In the genomic region with DNA sequence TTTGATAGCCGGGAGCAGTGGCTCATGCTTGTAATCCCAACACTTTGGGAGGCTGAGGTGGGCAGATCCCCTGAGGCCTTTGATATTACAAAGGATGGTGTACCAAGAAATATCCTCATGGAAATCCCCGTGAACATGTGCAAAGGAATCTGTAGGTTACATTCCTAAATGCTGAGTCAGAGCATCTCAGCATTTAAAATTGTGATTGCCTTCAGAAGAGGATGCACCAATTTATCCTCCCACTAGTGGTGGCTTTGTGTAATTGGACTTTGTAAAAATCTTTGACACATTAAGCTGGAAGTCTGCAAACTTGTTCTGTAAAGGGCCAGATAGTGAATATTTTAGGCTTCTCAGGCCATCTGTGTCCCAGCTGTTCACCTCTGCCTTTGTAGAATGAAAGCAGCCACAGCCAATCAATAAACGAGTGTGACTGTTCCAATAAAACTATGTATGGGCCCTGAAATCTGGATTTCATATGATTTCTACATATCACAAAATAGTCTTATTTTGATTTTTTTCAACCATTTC, we compare ENCODE assay signal across 1 cellular context.
TF ChIP-seq lines count a peak whose summit lies in the region.

No MANE protein-coding gene starts in this region.

TF ChIP-seq in HepG2, 621 proteins besides CTCF, POLR2A, EP300 and RAD21 (continued from another document and continues in another):
- TF ChIP-seq ZNF703 (CRISPR knock-in tag; IDR thresholded peaks at IDR 0.05; ENCODE audit: borderline replicate concordance) (no peak), CHD4 (IDR thresholded peaks at IDR 0.05; ENCODE audit: borderline replicate concordance, low read length) (no peak), NFE2 (CRISPR knock-in tag; IDR thresholded peaks at IDR 0.05) (peak; percentile 32; the same call in 1 of the 2 replicates), NFE2L2 (IDR thresholded peaks at IDR 0.05; ENCODE audit: low read length) (peak; percentile 91), ZNF724P (CRISPR knock-in tag; IDR thresholded peaks at IDR 0.05; ENCODE audit: borderline replicate concordance) (no peak), ZNF382 (CRISPR knock-in tag; IDR thresholded peaks at IDR 0.05; ENCODE audit: borderline replicate concordance) (no peak), TBL1XR1 (IDR thresholded peaks at IDR 0.05; ENCODE audit: borderline replicate concordance, low read length, partially characterized antibody) (no peak), ZNF747 (CRISPR knock-in tag; IDR thresholded peaks at IDR 0.05; ENCODE audit: borderline replicate concordance) (no peak), ZNF530 (CRISPR knock-in tag; IDR thresholded peaks at IDR 0.05; ENCODE audit: low read depth) (no peak), TGIF2 (CRISPR knock-in tag; IDR thresholded peaks at IDR 0.05) (no peak), ZNF564 (CRISPR knock-in tag; IDR thresholded peaks at IDR 0.05) (no peak), ZNF367 (CRISPR knock-in tag; IDR thresholded peaks at IDR 0.05; ENCODE audit: borderline replicate concordance) (0 out of 2 replicates have a peak, but pooled peaks have one; percentile 43), DNMT1 (CRISPR knock-in tag; IDR thresholded peaks at IDR 0.05) (no peak), FOXK2 (IDR thresholded peaks at IDR 0.05) (no peak), YEATS2 (CRISPR knock-in tag; IDR thresholded peaks at IDR 0.05; ENCODE audit: borderline replicate concordance) (no peak), IRF2 (CRISPR knock-in tag; IDR thresholded peaks at IDR 0.05) (no peak), PRMT3 (CRISPR knock-in tag; IDR thresholded peaks at IDR 0.05; ENCODE audit: borderline replicate concordance, low read depth) (no peak), NFKB2 (CRISPR knock-in tag; IDR thresholded peaks at IDR 0.05; ENCODE audit: borderline replicate concordance) (no peak), ZKSCAN5 (CRISPR knock-in tag; IDR thresholded peaks at IDR 0.05) (no peak), ZNF773 (CRISPR knock-in tag; IDR thresholded peaks at IDR 0.05; ENCODE audit: borderline replicate concordance) (no peak), ZNF337 (CRISPR knock-in tag; IDR thresholded peaks at IDR 0.05; ENCODE audit: borderline replicate concordance, low read depth) (no peak), ZMYM3 (CRISPR knock-in tag; IDR thresholded peaks at IDR 0.05) (no peak), FOSL2 (CRISPR knock-in tag; IDR thresholded peaks at IDR 0.05) (peak; percentile 93), GATA4 (IDR thresholded peaks at IDR 0.05; ENCODE audit: borderline replicate concordance, low read depth) (no peak), POLR2G (IDR thresholded peaks at IDR 0.05; ENCODE audit: low read depth, low read length) (no peak), EHMT2 (IDR thresholded peaks at IDR 0.05; ENCODE audit: borderline replicate concordance, low read depth, low read length) (no peak), ZSCAN9 (CRISPR knock-in tag; IDR thresholded peaks at IDR 0.05; ENCODE audit: borderline replicate concordance) (no peak), HOXA5 (CRISPR knock-in tag; IDR thresholded peaks at IDR 0.05) (no peak), ZNF205 (CRISPR knock-in tag; IDR thresholded peaks at IDR 0.05) (no peak), CBFB (CRISPR knock-in tag; IDR thresholded peaks at IDR 0.05) (no peak), MIXL1 (CRISPR knock-in tag; IDR thresholded peaks at IDR 0.05) (0 out of 2 replicates have a peak, but pooled peaks have one; percentile 35), ZNF12 (CRISPR knock-in tag; IDR thresholded peaks at IDR 0.05) (no peak), GLI4 (CRISPR knock-in tag; IDR thresholded peaks at IDR 0.05; ENCODE audit: borderline replicate concordance) (no peak), FOXM1 (CRISPR knock-in tag; IDR thresholded peaks at IDR 0.05) (no peak), SOX6 (IDR thresholded peaks at IDR 0.05) (no peak), SOX6 (CRISPR knock-in tag; IDR thresholded peaks at IDR 0.05) (0 out of 2 replicates have a peak, but pooled peaks have one; percentile 10), ARNT2 (CRISPR knock-in tag; IDR thresholded peaks at IDR 0.05; ENCODE audit: low read depth) (no peak), NFKBIZ (CRISPR knock-in tag; IDR thresholded peaks at IDR 0.05) (no peak)
- TF ChIP-seq, protein P1, sequence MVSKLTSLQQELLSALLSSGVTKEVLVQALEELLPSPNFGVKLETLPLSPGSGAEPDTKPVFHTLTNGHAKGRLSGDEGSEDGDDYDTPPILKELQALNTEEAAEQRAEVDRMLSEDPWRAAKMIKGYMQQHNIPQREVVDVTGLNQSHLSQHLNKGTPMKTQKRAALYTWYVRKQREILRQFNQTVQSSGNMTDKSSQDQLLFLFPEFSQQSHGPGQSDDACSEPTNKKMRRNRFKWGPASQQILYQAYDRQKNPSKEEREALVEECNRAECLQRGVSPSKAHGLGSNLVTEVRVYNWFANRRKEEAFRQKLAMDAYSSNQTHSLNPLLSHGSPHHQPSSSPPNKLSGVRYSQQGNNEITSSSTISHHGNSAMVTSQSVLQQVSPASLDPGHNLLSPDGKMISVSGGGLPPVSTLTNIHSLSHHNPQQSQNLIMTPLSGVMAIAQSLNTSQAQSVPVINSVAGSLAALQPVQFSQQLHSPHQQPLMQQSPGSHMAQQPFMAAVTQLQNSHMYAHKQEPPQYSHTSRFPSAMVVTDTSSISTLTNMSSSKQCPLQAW (CRISPR knock-in tag; IDR thresholded peaks at IDR 0.05), result no peak
- TF ChIP-seq, protein P2, sequence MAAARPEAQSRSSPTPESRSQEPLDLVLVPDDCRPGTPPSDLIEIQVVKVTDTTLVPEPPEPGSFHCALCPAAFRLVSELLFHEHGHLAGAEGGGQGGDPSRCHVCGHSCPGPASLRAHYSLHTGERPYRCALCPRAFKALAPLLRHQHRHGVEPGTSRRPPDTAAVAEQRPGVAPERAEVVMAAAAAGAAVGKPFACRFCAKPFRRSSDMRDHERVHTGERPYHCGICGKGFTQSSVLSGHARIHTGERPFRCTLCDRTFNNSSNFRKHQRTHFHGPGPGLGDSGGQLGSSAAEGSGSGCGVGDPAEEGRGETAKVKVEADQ (CRISPR knock-in tag; IDR thresholded peaks at IDR 0.05; ENCODE audit: borderline replicate concordance), result no peak
- TF ChIP-seq, protein P3, sequence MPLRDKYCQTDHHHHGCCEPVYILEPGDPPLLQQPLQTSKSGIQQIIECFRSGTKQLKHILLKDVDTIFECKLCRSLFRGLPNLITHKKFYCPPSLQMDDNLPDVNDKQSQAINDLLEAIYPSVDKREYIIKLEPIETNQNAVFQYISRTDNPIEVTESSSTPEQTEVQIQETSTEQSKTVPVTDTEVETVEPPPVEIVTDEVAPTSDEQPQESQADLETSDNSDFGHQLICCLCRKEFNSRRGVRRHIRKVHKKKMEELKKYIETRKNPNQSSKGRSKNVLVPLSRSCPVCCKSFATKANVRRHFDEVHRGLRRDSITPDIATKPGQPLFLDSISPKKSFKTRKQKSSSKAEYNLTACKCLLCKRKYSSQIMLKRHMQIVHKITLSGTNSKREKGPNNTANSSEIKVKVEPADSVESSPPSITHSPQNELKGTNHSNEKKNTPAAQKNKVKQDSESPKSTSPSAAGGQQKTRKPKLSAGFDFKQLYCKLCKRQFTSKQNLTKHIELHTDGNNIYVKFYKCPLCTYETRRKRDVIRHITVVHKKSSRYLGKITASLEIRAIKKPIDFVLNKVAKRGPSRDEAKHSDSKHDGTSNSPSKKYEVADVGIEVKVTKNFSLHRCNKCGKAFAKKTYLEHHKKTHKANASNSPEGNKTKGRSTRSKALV (CRISPR knock-in tag; IDR thresholded peaks at IDR 0.05), result no peak
- TF ChIP-seq, protein P4, sequence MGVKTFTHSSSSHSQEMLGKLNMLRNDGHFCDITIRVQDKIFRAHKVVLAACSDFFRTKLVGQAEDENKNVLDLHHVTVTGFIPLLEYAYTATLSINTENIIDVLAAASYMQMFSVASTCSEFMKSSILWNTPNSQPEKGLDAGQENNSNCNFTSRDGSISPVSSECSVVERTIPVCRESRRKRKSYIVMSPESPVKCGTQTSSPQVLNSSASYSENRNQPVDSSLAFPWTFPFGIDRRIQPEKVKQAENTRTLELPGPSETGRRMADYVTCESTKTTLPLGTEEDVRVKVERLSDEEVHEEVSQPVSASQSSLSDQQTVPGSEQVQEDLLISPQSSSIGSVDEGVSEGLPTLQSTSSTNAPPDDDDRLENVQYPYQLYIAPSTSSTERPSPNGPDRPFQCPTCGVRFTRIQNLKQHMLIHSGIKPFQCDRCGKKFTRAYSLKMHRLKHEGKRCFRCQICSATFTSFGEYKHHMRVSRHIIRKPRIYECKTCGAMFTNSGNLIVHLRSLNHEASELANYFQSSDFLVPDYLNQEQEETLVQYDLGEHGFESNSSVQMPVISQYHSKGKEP (CRISPR knock-in tag; IDR thresholded peaks at IDR 0.05), result no peak
- TF ChIP-seq, protein P5, sequence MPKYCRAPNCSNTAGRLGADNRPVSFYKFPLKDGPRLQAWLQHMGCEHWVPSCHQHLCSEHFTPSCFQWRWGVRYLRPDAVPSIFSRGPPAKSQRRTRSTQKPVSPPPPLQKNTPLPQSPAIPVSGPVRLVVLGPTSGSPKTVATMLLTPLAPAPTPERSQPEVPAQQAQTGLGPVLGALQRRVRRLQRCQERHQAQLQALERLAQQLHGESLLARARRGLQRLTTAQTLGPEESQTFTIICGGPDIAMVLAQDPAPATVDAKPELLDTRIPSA (CRISPR knock-in tag; IDR thresholded peaks at IDR 0.05; ENCODE audit: borderline replicate concordance), result no peak
- TF ChIP-seq, protein P6, sequence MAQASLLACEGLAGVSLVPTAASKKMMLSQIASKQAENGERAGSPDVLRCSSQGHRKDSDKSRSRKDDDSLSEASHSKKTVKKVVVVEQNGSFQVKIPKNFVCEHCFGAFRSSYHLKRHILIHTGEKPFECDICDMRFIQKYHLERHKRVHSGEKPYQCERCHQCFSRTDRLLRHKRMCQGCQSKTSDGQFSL (CRISPR knock-in tag; IDR thresholded peaks at IDR 0.05), result no peak
- TF ChIP-seq, protein P7, sequence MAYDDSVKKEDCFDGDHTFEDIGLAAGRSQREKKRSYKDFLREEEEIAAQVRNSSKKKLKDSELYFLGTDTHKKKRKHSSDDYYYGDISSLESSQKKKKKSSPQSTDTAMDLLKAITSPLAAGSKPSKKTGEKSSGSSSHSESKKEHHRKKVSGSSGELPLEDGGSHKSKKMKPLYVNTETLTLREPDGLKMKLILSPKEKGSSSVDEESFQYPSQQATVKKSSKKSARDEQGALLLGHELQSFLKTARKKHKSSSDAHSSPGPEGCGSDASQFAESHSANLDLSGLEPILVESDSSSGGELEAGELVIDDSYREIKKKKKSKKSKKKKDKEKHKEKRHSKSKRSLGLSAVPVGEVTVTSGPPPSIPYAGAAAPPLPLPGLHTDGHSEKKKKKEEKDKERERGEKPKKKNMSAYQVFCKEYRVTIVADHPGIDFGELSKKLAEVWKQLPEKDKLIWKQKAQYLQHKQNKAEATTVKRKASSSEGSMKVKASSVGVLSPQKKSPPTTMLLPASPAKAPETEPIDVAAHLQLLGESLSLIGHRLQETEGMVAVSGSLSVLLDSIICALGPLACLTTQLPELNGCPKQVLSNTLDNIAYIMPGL (CRISPR knock-in tag; IDR thresholded peaks at IDR 0.05; ENCODE audit: borderline replicate concordance in 1 of 2, low read depth in 1 of 2), result peak in 1 of 2 experiments; percentile 54; a peak in 1 of 4 replicates
- TF ChIP-seq, protein P8, sequence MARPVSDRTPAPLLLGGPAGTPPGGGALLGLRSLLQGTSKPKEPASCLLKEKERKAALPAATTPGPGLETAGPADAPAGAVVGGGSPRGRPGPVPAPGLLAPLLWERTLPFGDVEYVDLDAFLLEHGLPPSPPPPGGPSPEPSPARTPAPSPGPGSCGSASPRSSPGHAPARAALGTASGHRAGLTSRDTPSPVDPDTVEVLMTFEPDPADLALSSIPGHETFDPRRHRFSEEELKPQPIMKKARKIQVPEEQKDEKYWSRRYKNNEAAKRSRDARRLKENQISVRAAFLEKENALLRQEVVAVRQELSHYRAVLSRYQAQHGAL (CRISPR knock-in tag; IDR thresholded peaks at IDR 0.05; ENCODE audit: not compliant biosample characterization), result no peak
- TF ChIP-seq, protein P9, sequence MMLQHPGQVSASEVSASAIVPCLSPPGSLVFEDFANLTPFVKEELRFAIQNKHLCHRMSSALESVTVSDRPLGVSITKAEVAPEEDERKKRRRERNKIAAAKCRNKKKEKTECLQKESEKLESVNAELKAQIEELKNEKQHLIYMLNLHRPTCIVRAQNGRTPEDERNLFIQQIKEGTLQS (CRISPR knock-in tag; IDR thresholded peaks at IDR 0.05), result peak; percentile 84
- TF ChIP-seq, protein P10, sequence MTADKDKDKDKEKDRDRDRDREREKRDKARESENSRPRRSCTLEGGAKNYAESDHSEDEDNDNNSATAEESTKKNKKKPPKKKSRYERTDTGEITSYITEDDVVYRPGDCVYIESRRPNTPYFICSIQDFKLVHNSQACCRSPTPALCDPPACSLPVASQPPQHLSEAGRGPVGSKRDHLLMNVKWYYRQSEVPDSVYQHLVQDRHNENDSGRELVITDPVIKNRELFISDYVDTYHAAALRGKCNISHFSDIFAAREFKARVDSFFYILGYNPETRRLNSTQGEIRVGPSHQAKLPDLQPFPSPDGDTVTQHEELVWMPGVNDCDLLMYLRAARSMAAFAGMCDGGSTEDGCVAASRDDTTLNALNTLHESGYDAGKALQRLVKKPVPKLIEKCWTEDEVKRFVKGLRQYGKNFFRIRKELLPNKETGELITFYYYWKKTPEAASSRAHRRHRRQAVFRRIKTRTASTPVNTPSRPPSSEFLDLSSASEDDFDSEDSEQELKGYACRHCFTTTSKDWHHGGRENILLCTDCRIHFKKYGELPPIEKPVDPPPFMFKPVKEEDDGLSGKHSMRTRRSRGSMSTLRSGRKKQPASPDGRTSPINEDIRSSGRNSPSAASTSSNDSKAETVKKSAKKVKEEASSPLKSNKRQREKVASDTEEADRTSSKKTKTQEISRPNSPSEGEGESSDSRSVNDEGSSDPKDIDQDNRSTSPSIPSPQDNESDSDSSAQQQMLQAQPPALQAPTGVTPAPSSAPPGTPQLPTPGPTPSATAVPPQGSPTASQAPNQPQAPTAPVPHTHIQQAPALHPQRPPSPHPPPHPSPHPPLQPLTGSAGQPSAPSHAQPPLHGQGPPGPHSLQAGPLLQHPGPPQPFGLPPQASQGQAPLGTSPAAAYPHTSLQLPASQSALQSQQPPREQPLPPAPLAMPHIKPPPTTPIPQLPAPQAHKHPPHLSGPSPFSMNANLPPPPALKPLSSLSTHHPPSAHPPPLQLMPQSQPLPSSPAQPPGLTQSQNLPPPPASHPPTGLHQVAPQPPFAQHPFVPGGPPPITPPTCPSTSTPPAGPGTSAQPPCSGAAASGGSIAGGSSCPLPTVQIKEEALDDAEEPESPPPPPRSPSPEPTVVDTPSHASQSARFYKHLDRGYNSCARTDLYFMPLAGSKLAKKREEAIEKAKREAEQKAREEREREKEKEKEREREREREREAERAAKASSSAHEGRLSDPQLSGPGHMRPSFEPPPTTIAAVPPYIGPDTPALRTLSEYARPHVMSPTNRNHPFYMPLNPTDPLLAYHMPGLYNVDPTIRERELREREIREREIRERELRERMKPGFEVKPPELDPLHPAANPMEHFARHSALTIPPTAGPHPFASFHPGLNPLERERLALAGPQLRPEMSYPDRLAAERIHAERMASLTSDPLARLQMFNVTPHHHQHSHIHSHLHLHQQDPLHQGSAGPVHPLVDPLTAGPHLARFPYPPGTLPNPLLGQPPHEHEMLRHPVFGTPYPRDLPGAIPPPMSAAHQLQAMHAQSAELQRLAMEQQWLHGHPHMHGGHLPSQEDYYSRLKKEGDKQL (CRISPR knock-in tag; IDR thresholded peaks at IDR 0.05; ENCODE audit: low read depth), result no peak
